19 cellular contexts compared by ENCODE assay signal in the genomic region with DNA sequence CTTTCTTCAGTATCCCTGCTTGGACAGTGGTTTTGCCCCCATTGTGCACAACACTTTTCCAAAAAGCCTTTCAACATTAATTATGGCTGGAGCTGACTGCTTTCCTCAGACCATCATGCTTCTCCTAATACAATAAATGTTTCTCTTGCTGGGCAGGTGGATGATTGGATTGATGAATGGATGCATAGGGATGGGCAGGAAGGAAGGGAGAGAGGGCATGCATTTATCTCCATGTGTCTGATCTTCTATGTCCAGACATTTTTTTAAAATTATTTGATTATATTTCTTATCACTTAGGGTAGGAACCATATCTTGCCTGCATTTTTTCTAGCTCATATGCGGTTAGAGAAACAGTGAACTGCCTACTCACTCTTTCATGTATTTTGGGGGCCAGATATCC.
DNase-seq lines count a peak whose midpoint lies in the region; ATAC-seq, FAIRE-seq and TF ChIP-seq lines count a peak whose summit lies in the region.
"Had no signal": no experiment of that assay in that cellular context is flagged by ENCODE, and none has a peak within 500 bp of the region (broad histone marks: within the 10 kb centered on the region; RNA-seq: fewer than 3 reads in every experiment).

No MANE protein-coding gene starts in this region.

- POLR2A ChIA-PET in K562 (lab: Yijun Ruan, JAX) = interaction anchor here (1.1 to 1.2 kb wide), 3 partner anchors 9 to 19 kb away, joined by 3 to 5 read pairs (median 3); no protein-coding TSS in a partner anchor

- H3K4me3 ChIP-seq in DND-41 (ENCODE audit: low read depth in 1 of 2, low read length in 2 of 2) (no peak overlapping the region), K562 (no peak overlapping the region)
- H3K4me3 ChIP-seq: BLaER1 treated with 17β-estradiol and CSF1 and Interleukin-3, amounts not matched to agents 10 nM and 100 nM; GM23248 had no signal

- H3K4me1 ChIP-seq in DND-41 (ENCODE audit: insufficient read depth, low read length) = peaks cover 5% of the 10 kb centered on the region
- peaks cover 0 to 6% of the 10 kb centered on the region in 2 experiments; a peak in 2 of 5 replicates for H3K4me1 ChIP-seq in K562 (replicated peaks in 1 of 2; ENCODE audit: control insufficient read depth in 2 of 2, insufficient read depth in 2 of 2, low read length in 2 of 2)

- H3K27me3 ChIP-seq in DND-41 (ENCODE audit: insufficient read depth, low read length, poor library complexity) = no peaks in the 10 kb centered on the region
- H3K27me3 ChIP-seq in K562 (ENCODE audit: control insufficient read depth in 2 of 2, insufficient read depth in 2 of 2, low read length in 2 of 2) = no peaks in the 10 kb centered on the region
- H3K27me3 ChIP-seq: BLaER1 treated with 17β-estradiol and CSF1 and Interleukin-3, amounts not matched to agents 10 nM and 100 nM had no signal

- intact Hi-C loops in K562 (cut with micrococcal nuclease) = no loop called here

- TF ChIP-seq CTCF in DND-41 (IDR thresholded peaks at IDR 0.05; ENCODE audit: borderline replicate concordance, extremely low read depth, low read length, poor library complexity, severe bottlenecking) (no peak), K562 (IDR thresholded peaks at IDR 0.05 in 2 of 3, conservative IDR thresholded peaks at IDR 0.05 in 1 of 3; ENCODE audit: insufficient read depth in 2 of 3, low read depth in 1 of 3, low read length in 3 of 3) (no peak), nephron (IDR thresholded peaks at IDR 0.05; ENCODE audit: unreplicated experiment in 3 of 3) (no peak)

- DNase-seq in DND-41 (no peak), SK-N-DZ (ENCODE audit: low spot score) (peak; percentile 83), K562 (ENCODE audit: extremely low read depth in 1 of 4, low spot score in 3 of 4) (no peak), cerebellar nuclear complex (lab: John Stamatoyannopoulos, UW) (no peak)
- DNase-seq in effector CD4-positive, alpha-beta T cell = no peak
- no peak for DNase-seq in activated CD4-positive, alpha-beta T cell treated with anti-CD3 and anti-CD28 coated beads for 1 hour
- DNase-seq: 8988T; Calu3; CD8-positive, alpha-beta T cell; DMS53; GM23248; HCEC 1CT had no signal

- no peaks in the 10 kb centered on the region for H3K27me3 Mint-ChIP-seq in nephron (ENCODE audit: low read depth)

- H3K9ac ChIP-seq in DND-41 (ENCODE audit: low read depth, low read length) (no peak overlapping the region), K562 (ENCODE audit: insufficient read depth in 1 of 2, low read depth in 2 of 2, low read length in 2 of 2) (no peak overlapping the region)
- H3K9ac ChIP-seq: BLaER1 treated with 17β-estradiol and CSF1 and Interleukin-3, amounts not matched to agents 10 nM and 100 nM; GM23248 had no signal

- ATAC-seq in DND-41 (ENCODE audit: insufficient read depth, low read depth) (no peak), K562 (no peak), GM21529 (IDR thresholded peaks at IDR 0.05; ENCODE audit: unreplicated experiment) (no peak)
- ATAC-seq: CD8-positive, alpha-beta T cell had no signal

- H3K79me2 ChIP-seq in DND-41 (ENCODE audit: insufficient read depth, low read length) (no peaks in the 10 kb centered on the region), K562 (ENCODE audit: control insufficient read depth, insufficient read depth, low read length) (no peaks in the 10 kb centered on the region)

- FAIRE-seq in K562 (lab: Jason Lieb, UNC) = no peak
- FAIRE-seq: G401.6, GM12891, H54 had no signal

- CTCF ChIA-PET in K562 (lab: Yijun Ruan, JAX; ENCODE audit: low intra/inter-chr PET ratio) = no interaction called here

- H3K4me3 Mint-ChIP-seq in nephron = no peak overlapping the region
- H3K4me3 Mint-ChIP-seq: CD8-positive, alpha-beta T cell had no signal

- no peak for TF ChIP-seq POLR2A in K562 (conservative IDR thresholded peaks at IDR 0.05)

- no peak overlapping the region for H2AFZ ChIP-seq in DND-41 (ENCODE audit: low read depth, low read length)
- H2AFZ ChIP-seq in K562 (ENCODE audit: low read depth, low read length) = peak overlapping the region; percentile 83
- H2AFZ ChIP-seq: GM23248 had no signal

- peaks cover 32% of the 10 kb centered on the region for H3K36me3 Mint-ChIP-seq in nephron (ENCODE audit: low read depth)
- H3K36me3 Mint-ChIP-seq: CD8-positive, alpha-beta T cell had no signal

- no peak for TF ChIP-seq EP300 in K562 (IDR thresholded peaks at IDR 0.05; ENCODE audit: low read length)

- BruUV-seq in K562 (replicated peaks; lab: Mats Ljungman, UMichigan) = no TSS peak

- peaks cover 42% of the 10 kb centered on the region for H3K4me1 Mint-ChIP-seq in nephron

- no peaks in the 10 kb centered on the region for H3K36me3 ChIP-seq in DND-41 (ENCODE audit: insufficient read depth, low read length)
- H3K36me3 ChIP-seq in K562 (ENCODE audit: control insufficient read depth, insufficient read depth, low read length) = no peaks in the 10 kb centered on the region

- no peaks in the 10 kb centered on the region for H4K20me1 ChIP-seq in DND-41 (ENCODE audit: insufficient read depth, low read length)
- H4K20me1 ChIP-seq in K562 (replicated peaks; ENCODE audit: control insufficient read depth, insufficient read depth, low read length) = no peaks in the 10 kb centered on the region
- H4K20me1 ChIP-seq: BLaER1 treated with 17β-estradiol and CSF1 and Interleukin-3, amounts not matched to agents 10 nM and 100 nM had no signal

- no peak for TF ChIP-seq RAD21 in K562 (CRISPR knock-in tag; conservative IDR thresholded peaks at IDR 0.05 in 1 of 2, IDR thresholded peaks at IDR 0.05 in 1 of 2)

- WGBS in K562 (ENCODE audit: insufficient coverage, low coverage, missing lambda C conversion rate) = 27% methylated on average over 1 of the region's 1 CpG

- no peak overlapping the region for H3K4me2 ChIP-seq in DND-41 (ENCODE audit: insufficient read depth, low read length)
- H3K4me2 ChIP-seq in K562 (ENCODE audit: insufficient read depth, low read length) = no peak overlapping the region; the same call in 1 of the 2 replicates

- H3K27ac ChIP-seq in DND-41 (ENCODE audit: low read length) (peak overlapping the region; percentile 32; the same call in 1 of the 2 replicates), K562 (ENCODE audit: extremely low read depth, low read depth, low read length) (no peak overlapping the region)
- H3K27ac ChIP-seq: GM23248, HL-60 had no signal

- no peaks in the 10 kb centered on the region for H3K9me3 ChIP-seq in DND-41 (ENCODE audit: insufficient read depth, low read length, severe bottlenecking)
- H3K9me3 ChIP-seq in K562 (replicated peaks; ENCODE audit: control insufficient read depth, insufficient read depth, low read depth, low read length) = no peaks in the 10 kb centered on the region

- in situ Hi-C loops in K562 (cut with MboI) = no loop called here

- H3K9me1 ChIP-seq in K562 (ENCODE audit: control insufficient read depth, insufficient read depth, low read length) = no peaks in the 10 kb centered on the region

- no peaks in the 10 kb centered on the region for H3K9me3 Mint-ChIP-seq in nephron
- H3K9me3 Mint-ChIP-seq: CD8-positive, alpha-beta T cell had no signal

- H3K27ac Mint-ChIP-seq in nephron = peak overlapping the region in 2 of 3 experiments; percentile 12 to 18
- H3K27ac Mint-ChIP-seq: CD8-positive, alpha-beta T cell had no signal

TF ChIP-seq in K562, 482 proteins besides CTCF, POLR2A, EP300 and RAD21 (continues in another document):
- TF ChIP-seq, protein P1, sequence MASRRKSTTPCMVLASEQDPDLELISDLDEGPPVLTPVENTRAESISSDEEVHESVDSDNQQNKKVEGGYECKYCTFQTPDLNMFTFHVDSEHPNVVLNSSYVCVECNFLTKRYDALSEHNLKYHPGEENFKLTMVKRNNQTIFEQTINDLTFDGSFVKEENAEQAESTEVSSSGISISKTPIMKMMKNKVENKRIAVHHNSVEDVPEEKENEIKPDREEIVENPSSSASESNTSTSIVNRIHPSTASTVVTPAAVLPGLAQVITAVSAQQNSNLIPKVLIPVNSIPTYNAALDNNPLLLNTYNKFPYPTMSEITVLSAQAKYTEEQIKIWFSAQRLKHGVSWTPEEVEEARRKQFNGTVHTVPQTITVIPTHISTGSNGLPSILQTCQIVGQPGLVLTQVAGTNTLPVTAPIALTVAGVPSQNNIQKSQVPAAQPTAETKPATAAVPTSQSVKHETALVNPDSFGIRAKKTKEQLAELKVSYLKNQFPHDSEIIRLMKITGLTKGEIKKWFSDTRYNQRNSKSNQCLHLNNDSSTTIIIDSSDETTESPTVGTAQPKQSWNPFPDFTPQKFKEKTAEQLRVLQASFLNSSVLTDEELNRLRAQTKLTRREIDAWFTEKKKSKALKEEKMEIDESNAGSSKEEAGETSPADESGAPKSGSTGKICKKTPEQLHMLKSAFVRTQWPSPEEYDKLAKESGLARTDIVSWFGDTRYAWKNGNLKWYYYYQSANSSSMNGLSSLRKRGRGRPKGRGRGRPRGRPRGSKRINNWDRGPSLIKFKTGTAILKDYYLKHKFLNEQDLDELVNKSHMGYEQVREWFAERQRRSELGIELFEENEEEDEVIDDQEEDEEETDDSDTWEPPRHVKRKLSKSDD (conservative IDR thresholded peaks at IDR 0.05; ENCODE audit: low read length) = no peak
- TF ChIP-seq, protein P2, sequence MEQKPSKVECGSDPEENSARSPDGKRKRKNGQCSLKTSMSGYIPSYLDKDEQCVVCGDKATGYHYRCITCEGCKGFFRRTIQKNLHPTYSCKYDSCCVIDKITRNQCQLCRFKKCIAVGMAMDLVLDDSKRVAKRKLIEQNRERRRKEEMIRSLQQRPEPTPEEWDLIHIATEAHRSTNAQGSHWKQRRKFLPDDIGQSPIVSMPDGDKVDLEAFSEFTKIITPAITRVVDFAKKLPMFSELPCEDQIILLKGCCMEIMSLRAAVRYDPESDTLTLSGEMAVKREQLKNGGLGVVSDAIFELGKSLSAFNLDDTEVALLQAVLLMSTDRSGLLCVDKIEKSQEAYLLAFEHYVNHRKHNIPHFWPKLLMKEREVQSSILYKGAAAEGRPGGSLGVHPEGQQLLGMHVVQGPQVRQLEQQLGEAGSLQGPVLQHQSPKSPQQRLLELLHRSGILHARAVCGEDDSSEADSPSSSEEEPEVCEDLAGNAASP (IDR thresholded peaks at IDR 0.05) = no peak
- TF ChIP-seq TEAD2 (tag; IDR thresholded peaks at IDR 0.05) = no peak
- no peak for TF ChIP-seq KAT8 (IDR thresholded peaks at IDR 0.05; ENCODE audit: low read depth)
- TF ChIP-seq ZNF717 (CRISPR knock-in tag; IDR thresholded peaks at IDR 0.05) = no peak
- TF ChIP-seq, protein P3, sequence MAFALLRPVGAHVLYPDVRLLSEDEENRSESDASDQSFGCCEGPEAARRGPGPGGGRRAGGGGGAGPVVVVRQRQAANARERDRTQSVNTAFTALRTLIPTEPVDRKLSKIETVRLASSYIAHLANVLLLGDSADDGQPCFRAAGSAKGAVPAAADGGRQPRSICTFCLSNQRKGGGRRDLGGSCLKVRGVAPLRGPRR (CRISPR knock-in tag; IDR thresholded peaks at IDR 0.05) = no peak
